ENCODE assay signal across 20 cellular contexts in the genomic region with DNA sequence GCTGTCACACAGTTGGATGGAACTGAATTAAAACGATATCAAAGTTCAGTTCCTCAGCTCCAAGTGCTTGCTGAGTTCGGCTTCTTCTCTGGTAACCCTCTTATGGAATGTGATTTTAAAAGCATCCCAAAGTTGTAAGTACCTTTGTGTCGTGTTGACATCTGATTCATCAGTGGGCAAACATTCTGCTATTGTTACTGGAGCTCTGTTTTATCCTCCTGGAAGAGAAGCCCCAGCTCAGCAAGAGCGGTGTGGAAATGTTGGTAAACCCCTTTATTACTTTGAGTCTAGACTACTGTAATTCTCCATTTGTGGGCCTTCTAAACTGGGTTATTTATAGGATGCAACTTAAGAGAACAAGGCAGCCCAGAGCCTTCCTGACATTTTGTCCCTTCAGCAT.
A peak's percentile ranks its signal among the peaks of the same experiment; 100 is the strongest.
DNase-seq lines count a peak whose midpoint lies in the region; ATAC-seq, FAIRE-seq and TF ChIP-seq lines count a peak whose summit lies in the region.
"Had no signal": no experiment of that assay in that cellular context is flagged by ENCODE, and none has a peak within 500 bp of the region (broad histone marks: within the 10 kb centered on the region; RNA-seq: fewer than 3 reads in every experiment).

No MANE protein-coding gene starts in this region.

- ATAC-seq in A549 = peak in 1 of 2 experiments; percentile 74; a peak in 3 of 6 replicates
- ATAC-seq in RWPE2 (ENCODE audit: low read depth) = peak; percentile 29; the same call in 2 of the 3 replicates
- ATAC-seq in GM21576 (IDR thresholded peaks at IDR 0.05; ENCODE audit: unreplicated experiment) = no peak
- no peak for ATAC-seq in GM18861 (IDR thresholded peaks at IDR 0.05; ENCODE audit: unreplicated experiment)
- no peak for ATAC-seq in HG03565 (IDR thresholded peaks at IDR 0.05; ENCODE audit: unreplicated experiment)
- ATAC-seq: CD8-positive, alpha-beta T cell had no signal

- POLR2A ChIA-PET in A549 (lab: Yijun Ruan, JAX) = no interaction called here

- H3K36me3 ChIP-seq in RWPE2 (ENCODE audit: low read depth) (no peaks in the 10 kb centered on the region), osteoblast (ENCODE audit: insufficient read depth, low read length) (no peaks in the 10 kb centered on the region), BE2C (no peaks in the 10 kb centered on the region)

- no peak for FAIRE-seq in A549 (lab: Jason Lieb, UNC)
- FAIRE-seq: D721Med, GM12891 had no signal

- H3K27ac ChIP-seq in A549 = peak overlapping the region in 1 of 2 experiments; percentile 31; a peak in 2 of 6 replicates
- no peak overlapping the region for H3K27ac ChIP-seq in RWPE2 (ENCODE audit: poor library complexity, severe bottlenecking)
- no peak overlapping the region for H3K27ac ChIP-seq in osteoblast (ENCODE audit: low read depth, low read length)
- H3K27ac ChIP-seq: 22Rv1; BLaER1 treated with 17β-estradiol and CSF1 and Interleukin-3, amounts not matched to agents 10 nM and 100 nM; C4-2B had no signal

- H3K4me2 ChIP-seq in A549 (peak overlapping the region; percentile 25), osteoblast (ENCODE audit: insufficient read depth, low read length) (no peak overlapping the region)
- H3K4me2 ChIP-seq: BLaER1 treated with 17β-estradiol and CSF1 and Interleukin-3, amounts not matched to agents 10 nM and 100 nM had no signal

- H3K4me1 ChIP-seq in A549 (peaks cover 12% of the 10 kb centered on the region), RWPE2 (ENCODE audit: insufficient read depth, poor library complexity, severe bottlenecking) (no peaks in the 10 kb centered on the region), osteoblast (ENCODE audit: insufficient read depth, low read length) (no peaks in the 10 kb centered on the region), BE2C (no peaks in the 10 kb centered on the region)
- H3K4me1 ChIP-seq: Caco-2 had no signal

- H3K79me2 ChIP-seq in osteoblast (ENCODE audit: insufficient read depth, low read length) = no peaks in the 10 kb centered on the region

- H3K27me3 ChIP-seq in RWPE2 (ENCODE audit: insufficient read depth, poor library complexity, severe bottlenecking) (no peaks in the 10 kb centered on the region), osteoblast (ENCODE audit: insufficient read depth, low read length) (no peaks in the 10 kb centered on the region), BE2C (no peaks in the 10 kb centered on the region)
- H3K27me3 ChIP-seq: BLaER1 treated with 17β-estradiol and CSF1 and Interleukin-3, amounts not matched to agents 10 nM and 100 nM had no signal

- no peak for TF ChIP-seq POLR2A in A549 (IDR thresholded peaks at IDR 0.05; ENCODE audit: low read length)

- no peak for TF ChIP-seq EP300 in A549 (IDR thresholded peaks at IDR 0.05)

- TF ChIP-seq CTCF in A549 (IDR thresholded peaks at IDR 0.05) (no peak), RWPE2 (IDR thresholded peaks at IDR 0.05; ENCODE audit: poor library complexity, severe bottlenecking) (no peak), epithelial cell of esophagus (IDR thresholded peaks at IDR 0.05; ENCODE audit: insufficient read depth, low read depth, low read length, missing control alignments) (no peak), osteoblast (IDR thresholded peaks at IDR 0.05; ENCODE audit: extremely low read depth, low read depth, low read length) (no peak), BE2C (IDR thresholded peaks at IDR 0.05; ENCODE audit: low read depth, low read length) (no peak)

- peak in 1 of 2 experiments; percentile 38 for DNase-seq in A549 (ENCODE audit: low read depth in 1 of 2, low spot score in 1 of 2)
- no peak for DNase-seq in RWPE2 (ENCODE audit: low spot score)
- peak; percentile 45 for DNase-seq in epithelial cell of esophagus (ENCODE audit: low read depth)
- DNase-seq in osteoblast (ENCODE audit: insufficient read length, low spot score, missing footprints) = peak; percentile 22
- no peak for DNase-seq in BE2C
- DNase-seq: ACHN; Caco-2; Calu3; CD4-positive, alpha-beta T cell; CD8-positive, alpha-beta T cell; DMS79 treated with DMSO at 0.1 percent for 48 hours; GF-D8 had no signal

- 10% methylated on average over 4 of the region's 4 CpGs for WGBS in A549 (ENCODE audit: missing lambda C conversion rate)

- H4K20me1 ChIP-seq in osteoblast (ENCODE audit: insufficient read depth, low read length) = no peaks in the 10 kb centered on the region
- H4K20me1 ChIP-seq: BLaER1 treated with 17β-estradiol and CSF1 and Interleukin-3, amounts not matched to agents 10 nM and 100 nM had no signal

- no peaks in the 10 kb centered on the region for H3K9me3 ChIP-seq in A549
- no peaks in the 10 kb centered on the region for H3K9me3 ChIP-seq in RWPE2 (ENCODE audit: severe bottlenecking)
- H3K9me3 ChIP-seq in osteoblast (ENCODE audit: low read depth, low read length) = no peaks in the 10 kb centered on the region
- H3K9me3 ChIP-seq in BE2C = no peaks in the 10 kb centered on the region
- H3K9me3 ChIP-seq: BLaER1 treated with 17β-estradiol and CSF1 and Interleukin-3, amounts not matched to agents 10 nM and 100 nM; Caco-2 had no signal

- H3K4me3 ChIP-seq in A549 = no peak overlapping the region
- no peak overlapping the region for H3K4me3 ChIP-seq in RWPE2 (ENCODE audit: severe bottlenecking)
- H3K4me3 ChIP-seq in epithelial cell of esophagus (ENCODE audit: low read length) = no peak overlapping the region
- H3K4me3 ChIP-seq in osteoblast (ENCODE audit: insufficient read depth, low read length) = no peak overlapping the region
- H3K4me3 ChIP-seq in BE2C (ENCODE audit: low read depth, low read length) = no peak overlapping the region
- H3K4me3 ChIP-seq: BLaER1 treated with 17β-estradiol and CSF1 and Interleukin-3, amounts not matched to agents 10 nM and 100 nM had no signal

- no peak for TF ChIP-seq RAD21 in A549 (conservative IDR thresholded peaks at IDR 0.05 in 1 of 2, IDR thresholded peaks at IDR 0.05 in 1 of 2)

- no peak overlapping the region for H2AFZ ChIP-seq in osteoblast (ENCODE audit: low read length)

- CTCF ChIA-PET in A549 (lab: Yijun Ruan, JAX) = interaction anchor here (1.0 to 1.9 kb wide), 4 partner anchors 9 to 455 kb away, joined by 3 to 12 read pairs (median 6); no protein-coding TSS in a partner anchor

TF ChIP-seq in A549, 52 proteins besides CTCF, POLR2A, EP300 and RAD21:
- TF ChIP-seq HEYL (CRISPR knock-in tag; IDR thresholded peaks at IDR 0.05) (no peak), MAFK (IDR thresholded peaks at IDR 0.05; ENCODE audit: partially characterized antibody) (peak; percentile 69), NR3C1 (IDR thresholded peaks at IDR 0.05) (no peak), MAZ (IDR thresholded peaks at IDR 0.05; ENCODE audit: borderline replicate concordance, low read depth, low read length) (no peak), CBX8 (IDR thresholded peaks at IDR 0.05) (no peak), MAX (IDR thresholded peaks at IDR 0.05) (no peak), HOXB13 (CRISPR knock-in tag; IDR thresholded peaks at IDR 0.05; ENCODE audit: low read depth) (no peak)
- TF ChIP-seq, protein P1, sequence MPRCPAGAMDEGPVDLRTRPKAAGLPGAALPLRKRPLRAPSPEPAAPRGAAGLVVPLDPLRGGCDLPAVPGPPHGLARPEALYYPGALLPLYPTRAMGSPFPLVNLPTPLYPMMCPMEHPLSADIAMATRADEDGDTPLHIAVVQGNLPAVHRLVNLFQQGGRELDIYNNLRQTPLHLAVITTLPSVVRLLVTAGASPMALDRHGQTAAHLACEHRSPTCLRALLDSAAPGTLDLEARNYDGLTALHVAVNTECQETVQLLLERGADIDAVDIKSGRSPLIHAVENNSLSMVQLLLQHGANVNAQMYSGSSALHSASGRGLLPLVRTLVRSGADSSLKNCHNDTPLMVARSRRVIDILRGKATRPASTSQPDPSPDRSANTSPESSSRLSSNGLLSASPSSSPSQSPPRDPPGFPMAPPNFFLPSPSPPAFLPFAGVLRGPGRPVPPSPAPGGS (IDR thresholded peaks at IDR 0.05) = no peak

Comparison
In these comparisons a context has a peak if more than half of its experiments do, and no peak if none do; other contexts are left out.
1. DNase-seq: peak in epithelial cell of esophagus (single experiment) and osteoblast (single experiment); none in RWPE2 (single experiment) and BE2C (single experiment).